13 cellular contexts compared by ENCODE assay signal in genomic region chr11:103892603-103893002, GRCh38.
DNase-seq lines count a peak whose midpoint lies in the region; ATAC-seq and TF ChIP-seq lines count a peak whose summit lies in the region.
"Had no signal": no experiment of that assay in that cellular context is flagged by ENCODE, and none has a peak within 500 bp of the region (broad histone marks: within the 10 kb centered on the region; RNA-seq: fewer than 3 reads in every experiment).

No MANE protein-coding gene starts in this region.

- H3K4me1 ChIP-seq in left lung, result no peaks in the 10 kb centered on the region
- H3K4me1 ChIP-seq: esophagus muscularis mucosa had no signal

- no peaks in the 10 kb centered on the region for H3K36me3 ChIP-seq in left lung
- H3K36me3 ChIP-seq: esophagus muscularis mucosa had no signal

- intact Hi-C loops in left lung (cut with DNase I), result no loop called here

- no peaks in the 10 kb centered on the region for H3K27me3 ChIP-seq in left lung
- H3K27me3 ChIP-seq: esophagus muscularis mucosa had no signal

- no peak overlapping the region for H3K27ac ChIP-seq in left lung
- H3K27ac ChIP-seq: esophagus muscularis mucosa had no signal

- H3K9me3 ChIP-seq in left lung, result peaks cover 0 to 8% of the 10 kb centered on the region in 2 donors

- DNase-seq in COLO829 (ENCODE audit: low spot score), result peak; percentile 92
- peak; percentile 13 for DNase-seq in LHCN-M2 (ENCODE audit: low read depth)
- peak; percentile 67 for DNase-seq in astrocyte of the spinal cord (ENCODE audit: low read depth, low spot score)
- DNase-seq in left lung, result no peak
- DNase-seq in DMS79 treated with DMSO at 0.1 percent for 48 hours (lab: John Stamatoyannopoulos, UW), result no peak
- DNase-seq in NCI-H2196 treated with DMSO at 0.1 percent for 48 hours (lab: John Stamatoyannopoulos, UW; ENCODE audit: unreplicated experiment), result no peak
- DNase-seq in SKM-1 treated with dmso at 0.1 percent for 144 hours (lab: John Stamatoyannopoulos, UW; ENCODE audit: unreplicated experiment), result no peak
- DNase-seq: immature natural killer cell; NCI-H2171; retina; stimulated activated naive CD8-positive, alpha-beta T cell treated with anti-CD3 and anti-CD28 coated beads, Interleukin-15, amount 100 ng/mL, for 72 hours had no signal

- TF ChIP-seq CTCF in astrocyte of the spinal cord (IDR thresholded peaks at IDR 0.05; ENCODE audit: low read depth, low read length) (no peak), left lung (IDR thresholded peaks at IDR 0.05) (no peak)

- H3K4me3 ChIP-seq in astrocyte of the spinal cord (ENCODE audit: low read depth, low read length) (no peak overlapping the region), left lung (no peak overlapping the region)
- H3K4me3 ChIP-seq: esophagus muscularis mucosa had no signal

- ATAC-seq in left lung (peak; percentile 14), GM21360 (IDR thresholded peaks at IDR 0.05; ENCODE audit: unreplicated experiment) (no peak)
- ATAC-seq: stimulated activated naive CD8-positive, alpha-beta T cell treated with anti-CD3 and anti-CD28 coated beads, Interleukin-15, amount 100 ng/mL, for 72 hours had no signal

- in situ Hi-C loops in astrocyte of the spinal cord (cut with HindIII; ENCODE audit: low sequenced_read_pairs), result no loop called here

Comparison
In these comparisons a context has a peak if more than half of its experiments do, and no peak if none do; other contexts are left out.
1. DNase-seq: peak in COLO829 (single experiment), LHCN-M2 (single experiment) and astrocyte of the spinal cord (single experiment); none in left lung (0 of 2), DMS79 treated with DMSO at 0.1 percent for 48 hours (single experiment), NCI-H2196 treated with DMSO at 0.1 percent for 48 hours (single experiment) and SKM-1 treated with dmso at 0.1 percent for 144 hours (single experiment).